In genomic region chr16:10453159-10453510, GRCh38 we compare ENCODE assay signal across 8 cellular contexts.
"Had no signal": no experiment of that assay in that cellular context is flagged by ENCODE, and none has a peak within 500 bp of the region (broad histone marks: within the 10 kb centered on the region; RNA-seq: fewer than 3 reads in every experiment).

No MANE protein-coding gene starts in this region.

- DNase-seq: GDM1, GF-D8 had no signal

- ATAC-seq: GM12878 had no signal

- H3K4me3 ChIP-seq: GM12878 had no signal

- FAIRE-seq: G401.6, GM12878, GM12891, GM12892, GM18507, GM19239 had no signal
